8 cellular contexts compared by ENCODE assay signal in the genomic region with DNA sequence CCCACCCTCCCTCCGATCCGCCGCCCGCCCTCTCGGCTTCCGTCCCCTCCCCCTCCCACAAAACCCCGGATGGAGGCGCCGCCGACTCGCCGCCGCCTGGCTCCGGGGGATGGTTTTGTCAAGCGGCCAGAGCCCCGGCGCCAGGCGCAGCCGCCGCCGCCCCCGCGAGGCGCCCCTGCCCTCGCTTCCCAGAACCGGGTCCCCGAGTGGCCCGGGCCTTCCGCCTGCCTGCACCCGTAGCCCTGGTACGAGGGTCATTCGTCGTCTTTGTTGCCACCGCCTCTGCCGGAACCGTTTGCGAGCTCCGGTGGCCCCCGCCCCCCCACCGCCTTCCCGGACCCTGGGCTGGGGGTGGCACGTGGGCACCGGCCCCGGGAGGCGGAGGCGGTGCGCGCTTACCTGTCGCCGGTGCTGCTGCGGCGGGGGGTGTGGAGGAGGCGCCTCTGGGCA. TPM values are rescaled to one million over a fixed set of nuclear protein-coding genes. Genes with fewer than 3 reads are reported as not detected.
DNase-seq lines count a peak whose midpoint lies in the region; ATAC-seq lines count a peak whose summit lies in the region.

No MANE protein-coding gene starts in this region.

- H3K9ac ChIP-seq in mucosa of stomach (ENCODE audit: low read length), result peak overlapping the region; percentile 90

- peak overlapping the region; percentile 99 to 100 for H3K27ac ChIP-seq in esophagus (ENCODE audit: low read depth in 2 of 2, low read length in 1 of 2)

- no peaks in the 10 kb centered on the region for H3K36me3 ChIP-seq in esophagus (ENCODE audit: control insufficient read depth in 2 of 2, insufficient read depth in 2 of 2, low read length in 1 of 2)
- H3K36me3 ChIP-seq in mucosa of stomach (ENCODE audit: control insufficient read depth, insufficient read depth, low read length), result no peaks in the 10 kb centered on the region

- H3K27me3 ChIP-seq in esophagus (ENCODE audit: control insufficient read depth in 1 of 2, insufficient read depth in 2 of 2, low read length in 2 of 2) (no peaks in the 10 kb centered on the region), mucosa of stomach (ENCODE audit: control insufficient read depth, insufficient read depth, low read length) (no peaks in the 10 kb centered on the region)

- peak; percentile 14 for ATAC-seq in HG03039 (IDR thresholded peaks at IDR 0.05; ENCODE audit: unreplicated experiment)

- peak; percentile 33 to 47 for DNase-seq in SHP77 (lab: John Stamatoyannopoulos, UW)
- DNase-seq in SHP77 treated with DMSO at 0.1 percent for 48 hours (lab: John Stamatoyannopoulos, UW), result no peak
- peak; percentile 82 for DNase-seq in NK-92 treated with Interleukin-12 subunit alpha and Interleukin-12 subunit beta, amount 100 ng/mL, for 24 hours (lab: John Stamatoyannopoulos, UW)
- peak; percentile 76 for DNase-seq in activated T-cell treated with anti-CD3 and anti-CD28 coated beads for 4 hours
- DNase-seq in stimulated activated CD8-positive, alpha-beta memory T cell treated with anti-CD3 and anti-CD28 coated beads, Interleukin-4, amount 100 ng/mL, for 4 hours (ENCODE audit: low read depth in 2 of 2, low spot score in 1 of 2), result peak; percentile 61 to 72

- 0 to 1% methylated on average over 32 to 53 of the region's 53 CpGs for WGBS in esophagus, 2 donors

- H3K9me3 ChIP-seq in esophagus (ENCODE audit: control insufficient read depth in 2 of 2, insufficient read depth in 1 of 2, low read depth in 1 of 2, low read length in 1 of 2) (no peaks in the 10 kb centered on the region), mucosa of stomach (ENCODE audit: control insufficient read depth, low read length) (no peaks in the 10 kb centered on the region)

- H3K4me3 ChIP-seq in esophagus (ENCODE audit: low read depth in 1 of 2, low read length in 2 of 2), result peak overlapping the region; percentile 94 to 99
- H3K4me3 ChIP-seq in mucosa of stomach (ENCODE audit: low read length), result peak overlapping the region; percentile 25

- H3K4me1 ChIP-seq in esophagus (ENCODE audit: control insufficient read depth in 2 of 2, insufficient read depth in 2 of 2, low read length in 1 of 2), result peaks cover 0 to 2% of the 10 kb centered on the region in 2 donors
- H3K4me1 ChIP-seq in mucosa of stomach (ENCODE audit: control insufficient read depth, insufficient read depth, low read length), result peaks cover 32% of the 10 kb centered on the region

RNA-seq across cellular contexts. Expression of a gene that starts 0.3 kb away (rescaled TPM):
- 1 to 10 TPM; 4.6 to 5.3 TPM for polyA plus RNA-seq in esophagus
